ENCODE assay signal across 8 cellular contexts in genomic region chr17:49850772-49851386, GRCh38. TPM values are rescaled to one million over a fixed set of nuclear protein-coding genes. Genes with fewer than 3 reads are reported as not detected.
A peak's percentile ranks its signal among the peaks of the same experiment; 100 is the strongest.
DNase-seq lines count a peak whose midpoint lies in the region; FAIRE-seq and TF ChIP-seq lines count a peak whose summit lies in the region.

No MANE protein-coding gene starts in this region.

- DNase-seq in AG20443 (ENCODE audit: low spot score) (peak; percentile 61), Karpas-422 (no peak), bronchial epithelial cell (ENCODE audit: low read depth) (no peak), uterus (no peak), GOT3 (lab: John Stamatoyannopoulos, UW) (no peak), activated gamma-delta T cell treated with Interleukin-2 at 50 U/mL for 16 hours (no peak), middle frontal gyrus (ENCODE audit: extremely low spot score, low spot score) (no peak)

- no peaks in the 10 kb centered on the region for H3K9me3 ChIP-seq in Karpas-422 (ENCODE audit: low read length)
- H3K9me3 ChIP-seq in mesodermal cell (ENCODE audit: control insufficient read depth, low read length), result no peaks in the 10 kb centered on the region
- no peaks in the 10 kb centered on the region for H3K9me3 ChIP-seq in uterus

- H2AFZ ChIP-seq in Karpas-422 (ENCODE audit: low read length), result no peak overlapping the region

- no peak for TF ChIP-seq POLR2A in uterus (IDR thresholded peaks at IDR 0.05)

- no peaks in the 10 kb centered on the region; the same call in 1 of the 2 replicates for H3K4me1 ChIP-seq in Karpas-422 (ENCODE audit: low read length)
- H3K4me1 ChIP-seq in mesodermal cell (ENCODE audit: control insufficient read depth, insufficient read depth, low read length, poor library complexity, severe bottlenecking), result peaks cover 3% of the 10 kb centered on the region
- peaks cover 0 to 11% of the 10 kb centered on the region in 2 donors for H3K4me1 ChIP-seq in uterus

- H3K36me3 ChIP-seq in Karpas-422 (ENCODE audit: insufficient read depth, low read length), result 0 out of 2 replicates have a peak, but pooled peaks cover 3% of the 10 kb centered on the region
- no peaks in the 10 kb centered on the region for H3K36me3 ChIP-seq in bronchial epithelial cell (ENCODE audit: control insufficient read depth, insufficient read depth, low read length)
- no peaks in the 10 kb centered on the region for H3K36me3 ChIP-seq in mesodermal cell (ENCODE audit: control insufficient read depth, insufficient read depth, low read length)
- H3K36me3 ChIP-seq in uterus, result no peaks in the 10 kb centered on the region

- intact Hi-C loops in uterus (cut with DNase I; ENCODE audit: low total_unique reads), result no loop called here

- no peaks in the 10 kb centered on the region for H3K79me2 ChIP-seq in Karpas-422 (ENCODE audit: low read length)

- H3K4me3 ChIP-seq in Karpas-422 (ENCODE audit: low read length) (no peak overlapping the region; the same call in 1 of the 2 replicates), bronchial epithelial cell (ENCODE audit: low read depth, low read length) (peak overlapping the region; percentile 37), mesodermal cell (ENCODE audit: extremely low read depth, insufficient read depth, low read length, poor library complexity, severe bottlenecking) (peak overlapping the region; percentile 36), uterus (peak overlapping the region; percentile 34 to 49)

- no peak overlapping the region for H3K27ac ChIP-seq in Karpas-422 (ENCODE audit: low read length)
- no peak overlapping the region for H3K27ac ChIP-seq in mesodermal cell (ENCODE audit: low read depth, low read length, severe bottlenecking)
- peak overlapping the region in 1 of 2 donors; percentile 54 for H3K27ac ChIP-seq in uterus

- no peak for FAIRE-seq in bronchial epithelial cell (lab: Jason Lieb, UNC)

- no peaks in the 10 kb centered on the region for H3K27me3 ChIP-seq in Karpas-422 (ENCODE audit: low read length)
- H3K27me3 ChIP-seq in bronchial epithelial cell (ENCODE audit: control insufficient read depth, insufficient read depth, low read length), result peaks cover 12% of the 10 kb centered on the region
- H3K27me3 ChIP-seq in uterus, result no peaks in the 10 kb centered on the region

- no peaks in the 10 kb centered on the region for H3K9me2 ChIP-seq in Karpas-422 (replicated peaks; ENCODE audit: insufficient read depth, low read length)

- WGBS in mesodermal cell (ENCODE audit: insufficient coverage in 2 of 2), 2 experiments, result 2 to 5% methylated on average over 30 to 55 of the region's 61 CpGs

- TF ChIP-seq CTCF in bronchial epithelial cell (IDR thresholded peaks at IDR 0.05; ENCODE audit: insufficient read depth, low read length, severe bottlenecking), result no peak
- no peak for TF ChIP-seq CTCF in uterus (IDR thresholded peaks at IDR 0.05)

- peak overlapping the region; percentile 39 for H3K9ac ChIP-seq in Karpas-422 (ENCODE audit: low read length)

- 0 out of 2 replicates have a peak, but pooled peaks cover 6% of the 10 kb centered on the region for H4K20me1 ChIP-seq in Karpas-422 (ENCODE audit: insufficient read depth, low read depth, low read length)

- peak overlapping the region; percentile 47 for H3K4me2 ChIP-seq in Karpas-422 (ENCODE audit: low read depth, low read length, poor library complexity, severe bottlenecking)

RNA-seq across cellular contexts. Expression of gene TAC4, which starts 3.0 kb away (rescaled TPM):
- total RNA-seq in Karpas-422 (2014; rRNA removed; shearing (Covaris generic); ENCODE audit: low replicate concordance), result not detected in 2 replicates
- total RNA-seq in bronchial epithelial cell, result not detected in 2 replicates
- polyA plus RNA-seq in mesodermal cell (2013, experiment 1 of 2), result not detected
- not detected for polyA plus RNA-seq in mesodermal cell (2013, experiment 2 of 2)
- total RNA-seq in uterus, result 1 to 10 TPM in 1 of 4 donors, not detected in 3; 1.3 TPM
